Comparison of ENCODE assay signal across 10 cellular contexts in the genomic region with DNA sequence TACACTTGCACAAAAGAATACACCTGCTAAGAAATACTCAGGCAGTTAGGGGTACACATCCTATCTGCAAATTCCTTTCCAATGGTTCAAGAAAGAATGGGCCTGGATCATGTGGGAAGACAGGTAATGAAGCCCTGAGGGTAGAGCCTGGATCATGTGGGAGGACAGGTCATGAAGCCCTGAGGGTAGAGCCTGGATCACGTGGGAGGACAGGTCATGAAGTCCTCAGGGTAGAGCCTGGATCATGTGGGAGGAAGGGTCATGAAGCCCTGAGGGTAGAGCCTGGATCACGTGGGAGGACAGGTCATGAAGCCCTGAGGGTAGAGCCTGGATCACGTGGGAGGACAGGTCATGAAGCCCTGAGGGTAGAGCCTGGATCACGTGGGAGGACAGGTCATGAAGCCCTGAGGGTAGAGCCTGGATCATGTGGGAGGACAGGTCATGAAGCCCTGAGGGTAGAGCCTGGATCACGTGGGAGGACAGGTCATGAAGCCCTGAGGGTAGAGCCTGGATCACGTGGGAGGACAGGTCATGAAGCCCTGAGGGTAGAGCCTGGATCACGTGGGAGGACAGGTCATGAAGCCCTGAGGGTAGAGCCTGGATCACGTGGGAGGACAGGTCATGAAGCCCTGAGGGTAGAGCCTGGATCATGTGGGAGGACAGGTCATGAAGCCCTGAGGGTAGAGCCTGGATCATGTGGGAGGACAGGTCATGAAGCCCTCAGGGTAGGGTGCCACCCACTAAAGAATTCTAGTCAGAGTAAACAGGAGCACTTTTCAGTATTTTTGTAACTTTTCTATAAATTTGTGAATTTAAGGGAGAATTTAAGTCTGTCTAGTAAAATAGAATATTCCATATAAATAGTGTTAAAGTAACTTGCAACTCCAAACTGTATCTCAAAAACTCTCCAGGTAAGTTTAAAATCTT. TPM values are rescaled to one million over a fixed set of nuclear protein-coding genes. Genes with fewer than 3 reads are reported as not detected.
DNase-seq lines count a peak whose midpoint lies in the region; ATAC-seq, FAIRE-seq and TF ChIP-seq lines count a peak whose summit lies in the region.
"Not testable (repeated sequence)": the region's sequence is repeated elsewhere in the genome, so short reads cannot be mapped to it uniquely, and the experiment has no call there.
"Had no signal": no experiment of that assay in that cellular context is flagged by ENCODE, and none has a peak within 500 bp of the region (broad histone marks: within the 10 kb centered on the region; RNA-seq: fewer than 3 reads in every experiment).

No MANE protein-coding gene starts in this region.

- not testable (repeated sequence) for H3K23ac ChIP-seq in H9 (ENCODE audit: insufficient read length, low read depth, low read length); trophoblast cell (ENCODE audit: low read length)

- H4K91ac ChIP-seq in H9 (ENCODE audit: insufficient read length, low read depth, low read length); trophoblast cell (ENCODE audit: low read depth, low read length): not testable (repeated sequence)

- CTCF ChIA-PET in K562 (lab: Yijun Ruan, JAX; ENCODE audit: low intra/inter-chr PET ratio): not testable (repeated sequence)

- not testable (repeated sequence) for H4K8ac ChIP-seq in H9 (replicated peaks; ENCODE audit: insufficient read length, low read depth, low read length); trophoblast cell (ENCODE audit: low read depth, low read length)

- H3K79me1 ChIP-seq in H9 (ENCODE audit: insufficient read depth, low read depth, low read length, poor library complexity, severe bottlenecking); trophoblast cell (ENCODE audit: low read length): not testable (repeated sequence)

- no CpG with 5 or more reads among the region's 8 CpGs for WGBS in H9 (ENCODE audit: extremely low coverage, insufficient read length, low lambda C conversion rate)
- 75% methylated on average over 2 of the region's 8 CpGs for WGBS in K562 (ENCODE audit: insufficient coverage, low coverage, missing lambda C conversion rate)
- WGBS in liver: 73% methylated on average over 3 of the region's 8 CpGs
- no CpG with 5 or more reads among the region's 8 CpGs for WGBS in trophoblast cell (ENCODE audit: extremely low coverage, insufficient coverage, insufficient read length)

- H3K18ac ChIP-seq in H9 (ENCODE audit: insufficient read length, low read depth, low read length); trophoblast cell (ENCODE audit: low read length): not testable (repeated sequence)

- H3K27ac Mint-ChIP-seq in H9: peak overlapping the region in 2 of 3 experiments; percentile 73 to 81; a peak in 2 of 7 replicates
- H3K27ac Mint-ChIP-seq in activated CD4-positive, alpha-beta T cell treated with anti-CD3 and anti-CD28 coated beads, Interleukin-2, amount 10 ng/mL, durations not matched to agents 24 days and 14 days: peak overlapping the region; percentile 4

- not testable (repeated sequence) for H3K9me3 ChIP-seq in H9 (ENCODE audit: control insufficient read depth, low read depth, low read length); K562 (replicated peaks; ENCODE audit: control insufficient read depth, insufficient read depth, low read depth, low read length); liver (ENCODE audit: control insufficient read depth in 4 of 4, low read length in 3 of 4); trophoblast cell (ENCODE audit: insufficient read depth, low read depth, low read length); tibial artery

- not testable (repeated sequence) for H3K27me3 ChIP-seq in H9 (ENCODE audit: insufficient read depth, low read length); K562 (ENCODE audit: control insufficient read depth in 2 of 2, insufficient read depth in 2 of 2, low read length in 2 of 2); liver (ENCODE audit: control insufficient read depth in 4 of 4, insufficient read depth in 4 of 4, low read length in 3 of 4); trophoblast cell (ENCODE audit: insufficient read depth, low read length); tibial artery

- not testable (repeated sequence) for H3K4me3 Mint-ChIP-seq in H9; activated CD4-positive, alpha-beta T cell treated with anti-CD3 and anti-CD28 coated beads, Interleukin-2, amount 10 ng/mL, durations not matched to agents 24 days and 14 days

- not testable (repeated sequence) for FAIRE-seq in K562 (lab: Jason Lieb, UNC)

- not testable (repeated sequence) for H2BK20ac ChIP-seq in H9 (ENCODE audit: low read depth, low read length, poor library complexity, severe bottlenecking)

- H3K9me1 ChIP-seq in K562 (ENCODE audit: control insufficient read depth, insufficient read depth, low read length): not testable (repeated sequence)

- TF ChIP-seq RAD21 in K562 (CRISPR knock-in tag; conservative IDR thresholded peaks at IDR 0.05 in 1 of 2, IDR thresholded peaks at IDR 0.05 in 1 of 2); liver (IDR thresholded peaks at IDR 0.05): not testable (repeated sequence)

- H4K5ac ChIP-seq in H9 (ENCODE audit: insufficient read length, low read depth, low read length): not testable (repeated sequence)

- not testable (repeated sequence) for H3K79me2 ChIP-seq in H9 (ENCODE audit: insufficient read depth, low read length); K562 (ENCODE audit: control insufficient read depth, insufficient read depth, low read length); trophoblast cell (ENCODE audit: control insufficient read depth, insufficient read depth, low read length, poor library complexity)

- BruUV-seq in K562 (replicated peaks; lab: Mats Ljungman, UMichigan): not testable (repeated sequence)

- peaks cover 56 to 84% (median 71%) of the 10 kb centered on the region in 3 experiments for H3K36me3 Mint-ChIP-seq in H9 (ENCODE audit: insufficient read depth in 1 of 3, low read depth in 3 of 3)
- peaks cover 41% of the 10 kb centered on the region for H3K36me3 Mint-ChIP-seq in activated CD4-positive, alpha-beta T cell treated with anti-CD3 and anti-CD28 coated beads, Interleukin-2, amount 10 ng/mL, durations not matched to agents 24 days and 14 days (ENCODE audit: low read depth)

- in situ Hi-C loops in K562 (cut with MboI): not testable (repeated sequence)

- not testable (repeated sequence) for H3K27me3 Mint-ChIP-seq in H9 (ENCODE audit: low read depth); activated CD4-positive, alpha-beta T cell treated with anti-CD3 and anti-CD28 coated beads, Interleukin-2, amount 10 ng/mL, durations not matched to agents 24 days and 14 days

- ATAC-seq in K562: not testable (repeated sequence)

- not testable (repeated sequence) for H3K4me1 Mint-ChIP-seq in H9; activated CD4-positive, alpha-beta T cell treated with anti-CD3 and anti-CD28 coated beads, Interleukin-2, amount 10 ng/mL, durations not matched to agents 24 days and 14 days

- not testable (repeated sequence) for H3K56ac ChIP-seq in H9 (ENCODE audit: insufficient read length, low read depth, low read length)

- not testable (repeated sequence) for H2BK15ac ChIP-seq in H9 (ENCODE audit: low read depth, low read length)

- not testable (repeated sequence) for H2AK5ac ChIP-seq in H9 (ENCODE audit: insufficient read length, low read length); trophoblast cell (ENCODE audit: low read length)

- H3K14ac ChIP-seq in H9 (ENCODE audit: insufficient read depth, low read length); trophoblast cell (ENCODE audit: low read length): not testable (repeated sequence)

- not testable (repeated sequence) for H3K4ac ChIP-seq in H9 (ENCODE audit: low read depth, low read length); trophoblast cell (ENCODE audit: low read depth, low read length)

- H4K12ac ChIP-seq in trophoblast cell (ENCODE audit: low read depth, low read length): not testable (repeated sequence)

- not testable (repeated sequence) for H3K27ac ChIP-seq in H9 (ENCODE audit: insufficient read length, low read depth, low read length); tibial artery
- H3K27ac ChIP-seq in K562 (ENCODE audit: extremely low read depth, low read depth, low read length) (peak overlapping the region; percentile 25; the same call in 1 of the 3 replicates), liver (ENCODE audit: low read depth in 1 of 2, low read length in 2 of 2) (peak overlapping the region; percentile 5 to 13), trophoblast cell (ENCODE audit: low read depth, low read length) (peak overlapping the region; percentile 55)

- intact Hi-C loops in activated CD4-positive, alpha-beta T cell treated with anti-CD3 and anti-CD28 coated beads, Interleukin-2, amount 10 ng/mL, durations not matched to agents 24 days and 14 days (cut with micrococcal nuclease); K562 (cut with micrococcal nuclease); tibial artery (cut with DNase I; ENCODE audit: low total_unique reads): not testable (repeated sequence)

- POLR2A ChIA-PET in K562 (lab: Yijun Ruan, JAX): not testable (repeated sequence)

- not testable (repeated sequence) for H2BK5ac ChIP-seq in H9 (ENCODE audit: insufficient read length, low read length); trophoblast cell (ENCODE audit: low read depth, low read length, poor library complexity)

- H3K23me2 ChIP-seq in H9 (ENCODE audit: insufficient read length, low read depth, low read length, poor library complexity, severe bottlenecking): not testable (repeated sequence)

- not testable (repeated sequence) for H2AFZ ChIP-seq in H9 (ENCODE audit: low read length); K562 (ENCODE audit: low read depth, low read length); trophoblast cell (ENCODE audit: insufficient read depth, low read length, poor library complexity)

- not testable (repeated sequence) for H2BK12ac ChIP-seq in H9 (ENCODE audit: insufficient read length, low read depth, low read length); trophoblast cell (ENCODE audit: low read length)

- H3T11ph ChIP-seq in H9 (ENCODE audit: low read length): not testable (repeated sequence)

- TF ChIP-seq CTCF in H9 (conservative IDR thresholded peaks at IDR 0.05); K562 (IDR thresholded peaks at IDR 0.05 in 2 of 3, conservative IDR thresholded peaks at IDR 0.05 in 1 of 3; ENCODE audit: insufficient read depth in 2 of 3, low read depth in 1 of 3, low read length in 3 of 3); liver (IDR thresholded peaks at IDR 0.05; ENCODE audit: low read depth, low read length, missing input control); tibial artery (IDR thresholded peaks at IDR 0.05): not testable (repeated sequence)

- not testable (repeated sequence) for H3K9ac ChIP-seq in H9 (ENCODE audit: extremely low read depth, insufficient read length, low read length); K562 (ENCODE audit: insufficient read depth in 1 of 2, low read depth in 2 of 2, low read length in 2 of 2); liver (ENCODE audit: low read depth in 1 of 2, low read length in 2 of 2); trophoblast cell (ENCODE audit: low read length)

- H3K36me3 ChIP-seq in K562 (ENCODE audit: control insufficient read depth, insufficient read depth, low read length) (peaks cover 88% of the 10 kb centered on the region), liver (ENCODE audit: control insufficient read depth in 4 of 4, insufficient read depth in 3 of 4, low read depth in 1 of 4, low read length in 3 of 4) (peaks cover 6 to 55% (median 34%) of the 10 kb centered on the region in 4 donors), trophoblast cell (ENCODE audit: control insufficient read depth in 1 of 2, insufficient read depth in 2 of 2, low read length in 2 of 2) (peaks cover 42 to 44% of the 10 kb centered on the region in 2 experiments), tibial artery (peaks cover 48 to 78% (median 64%) of the 10 kb centered on the region in 3 donors)

- H3K9me3 Mint-ChIP-seq in H9; activated CD4-positive, alpha-beta T cell treated with anti-CD3 and anti-CD28 coated beads, Interleukin-2, amount 10 ng/mL, durations not matched to agents 24 days and 14 days: not testable (repeated sequence)

- H4K20me1 ChIP-seq in H9 (ENCODE audit: control insufficient read depth, insufficient read depth, insufficient read length); K562 (replicated peaks; ENCODE audit: control insufficient read depth, insufficient read depth, low read length): not testable (repeated sequence)

- not testable (repeated sequence) for DNase-seq in H9; activated CD4-positive, alpha-beta T cell treated with anti-CD3 and anti-CD28 coated beads, Interleukin-2, amount 10 ng/mL, durations not matched to agents 24 days and 14 days
- DNase-seq in K562 (ENCODE audit: extremely low read depth in 1 of 4, low spot score in 3 of 4) (peak in 1 of 4 experiments; percentile 20), islet precursor cell (peak; percentile 7), trophoblast cell (peak; percentile 66 to 88), tibial artery (peak; percentile 4 to 13)

- H2BK120ac ChIP-seq in H9 (ENCODE audit: low read depth, low read length, poor library complexity, severe bottlenecking); trophoblast cell (ENCODE audit: insufficient read depth, low read length, poor library complexity): not testable (repeated sequence)

- H3K4me3 ChIP-seq in K562; liver (ENCODE audit: low read depth in 1 of 3, low read length in 3 of 3); trophoblast cell (ENCODE audit: low read depth, low read length); tibial artery: not testable (repeated sequence)

- TF ChIP-seq EP300 in K562 (IDR thresholded peaks at IDR 0.05; ENCODE audit: low read length): not testable (repeated sequence)

- H3K4me1 ChIP-seq in H9 (ENCODE audit: insufficient read depth, low read length); K562 (replicated peaks in 1 of 2; ENCODE audit: control insufficient read depth in 2 of 2, insufficient read depth in 2 of 2, low read length in 2 of 2); liver (ENCODE audit: control insufficient read depth in 4 of 4, insufficient read depth in 4 of 4, low read length in 3 of 4); trophoblast cell (ENCODE audit: control insufficient read depth in 1 of 2, insufficient read depth in 2 of 2, low read length in 2 of 2); tibial artery: not testable (repeated sequence)

- not testable (repeated sequence) for H3K4me2 ChIP-seq in H9 (ENCODE audit: insufficient read depth, insufficient read length, low read length); K562 (ENCODE audit: insufficient read depth, low read length); trophoblast cell (ENCODE audit: low read length)

- TF ChIP-seq POLR2A in K562 (conservative IDR thresholded peaks at IDR 0.05): not testable (repeated sequence)

RNA-seq across cellular contexts. Expression of a gene that starts 16.9 kb away (rescaled TPM):
- total RNA-seq in H9 (2021) (32.8 and 36.0 TPM in 2 replicates), K562 (2014; rRNA removed) (63.7 and 104 TPM in 2 replicates), K562 (2014; rRNA removed; fragmentation: Illumina TruSeq; extraction: Trizol) (10.4 and 12.6 TPM in 2 replicates), K562 (2015; rRNA removed; fragmentation: Illumina TruSeq; extraction: Trizol) (29.7 and 31.9 TPM in 2 replicates), K562 (2021) (118 and 121 TPM in 2 replicates), liver (1 to 10 TPM in 1 of 2 donors, under 1 TPM in 1; 0.33 to 3.5 TPM)
- 10.8 and 12.0 TPM in 2 replicates for total RNA-seq in activated CD4-positive, alpha-beta T cell treated with anti-CD3 and anti-CD28 coated beads, Interleukin-2, amount 10 ng/mL, durations not matched to agents 24 days and 14 days
- 20.1 and 44.2 TPM in 2 replicates for total RNA-seq in K562 (2011; cell fraction: chromatin; rRNA removed; ENCODE audit: low replicate concordance)
- 39.1 and 40.0 TPM in 2 replicates for total RNA-seq in K562 (2011; cell fraction: nucleolus; rRNA removed)
- total RNA-seq in K562 (2011; cell fraction: nucleoplasm; rRNA removed): 28.1 and 28.7 TPM in 2 replicates
- polyA plus RNA-seq in K562 (2011; rRNA removed) (6.7 and 23.0 TPM in 2 replicates), K562 (2014; fragmentation: Illumina TruSeq; extraction: Trizol) (38.3 and 84.8 TPM in 2 replicates), K562 (2014; fragmentation: Nextera tagmentation; extraction: Ambion mirVana) (under 1 TPM in 1 of 2 experiments, not detected in 1; 0.14 TPM), K562 (2014; rRNA removed) (40.6 and 50.4 TPM in 2 replicates), liver (1 to 10 TPM in 1 of 2 donors, under 1 TPM in 1; 0.36 to 1.2 TPM)
- 22.2 and 53.4 TPM in 2 replicates for polyA plus RNA-seq in K562 (2011; cell fraction: cytosol; rRNA removed)
- polyA plus RNA-seq in K562 (2011; cell fraction: nucleus; rRNA removed): 41.7 and 48.0 TPM in 2 replicates
- 94.4 and 104 TPM in 2 replicates for polyA plus RNA-seq in K562 (2012)
- 4.8 and 6.1 TPM in 2 replicates for polyA minus RNA-seq in K562 (2011; rRNA and poly(A)+ RNA removed)
- 45.0 and 94.2 TPM in 2 replicates for polyA minus RNA-seq in K562 (2011; cell fraction: cytosol; rRNA and poly(A)+ RNA removed)
- 10.6 and 16.9 TPM in 2 replicates for polyA minus RNA-seq in K562 (2011; cell fraction: nucleus; rRNA and poly(A)+ RNA removed)
- 22.3 and 23.2 TPM in 2 replicates for polyA plus RNA-seq in trophoblast cell (2013)

RNA-seq across cellular contexts. Expression of a gene that starts 27.4 kb away (rescaled TPM):
- 68.7 and 69.2 TPM in 2 replicates for total RNA-seq in H9 (2021)
- total RNA-seq in activated CD4-positive, alpha-beta T cell treated with anti-CD3 and anti-CD28 coated beads, Interleukin-2, amount 10 ng/mL, durations not matched to agents 24 days and 14 days: 19.7 and 23.1 TPM in 2 replicates
- total RNA-seq in K562 (2011; cell fraction: chromatin; rRNA removed; ENCODE audit: low replicate concordance): 322 and 719 TPM in 2 replicates
- total RNA-seq in K562 (2011; cell fraction: nucleolus; rRNA removed): 292 and 343 TPM in 2 replicates
- 326 and 359 TPM in 2 replicates for total RNA-seq in K562 (2011; cell fraction: nucleoplasm; rRNA removed)
- 56.4 and 67.6 TPM in 2 replicates for total RNA-seq in K562 (2014; rRNA removed)
- 10.6 and 15.1 TPM in 2 replicates for total RNA-seq in K562 (2014; rRNA removed; fragmentation: Illumina TruSeq; extraction: Trizol)
- 29.6 and 29.8 TPM in 2 replicates for total RNA-seq in K562 (2015; rRNA removed; fragmentation: Illumina TruSeq; extraction: Trizol)
- 87.9 and 89.5 TPM in 2 replicates for total RNA-seq in K562 (2021)
- 81.3 and 221 TPM in 2 replicates for polyA plus RNA-seq in K562 (2011; rRNA removed)
- polyA plus RNA-seq in K562 (2011; cell fraction: cytosol; rRNA removed): 98.8 and 159 TPM in 2 replicates
- 739 and 1,169 TPM in 2 replicates for polyA plus RNA-seq in K562 (2011; cell fraction: nucleus; rRNA removed)
- 51.7 and 64.9 TPM in 2 replicates for polyA plus RNA-seq in K562 (2012)
- 37.4 and 43.3 TPM in 2 replicates for polyA plus RNA-seq in K562 (2014; fragmentation: Illumina TruSeq; extraction: Trizol)
- 1 to 10 TPM; 2.2 to 2.7 TPM for polyA plus RNA-seq in K562 (2014; fragmentation: Nextera tagmentation; extraction: Ambion mirVana)
- 58.2 and 80.7 TPM in 2 replicates for polyA plus RNA-seq in K562 (2014; rRNA removed)
- polyA minus RNA-seq in K562 (2011; rRNA and poly(A)+ RNA removed): 117 and 159 TPM in 2 replicates
- 32.4 and 62.6 TPM in 2 replicates for polyA minus RNA-seq in K562 (2011; cell fraction: cytosol; rRNA and poly(A)+ RNA removed)
- 91.6 and 197 TPM in 2 replicates for polyA minus RNA-seq in K562 (2011; cell fraction: nucleus; rRNA and poly(A)+ RNA removed)
- total RNA-seq in liver: 100 to 1,000 TPM; 142 to 194 TPM
- 10 to 100 TPM; 27.6 to 36.7 TPM for polyA plus RNA-seq in liver
- polyA plus RNA-seq in trophoblast cell (2013): 63.4 and 64.5 TPM in 2 replicates

RNA-seq across cellular contexts. Expression of a gene that starts 45.8 kb away (rescaled TPM):
- total RNA-seq in H9 (2021) (6.7 and 6.8 TPM in 2 replicates), K562 (2014; rRNA removed) (not detected in 2 replicates), K562 (2014; rRNA removed; fragmentation: Illumina TruSeq; extraction: Trizol) (not detected in 2 replicates), K562 (2015; rRNA removed; fragmentation: Illumina TruSeq; extraction: Trizol) (0.08 and 0.25 TPM in 2 replicates), K562 (2021) (0.74 and 1.1 TPM in 2 replicates), liver (100 to 1,000 TPM; 168 to 178 TPM)
- total RNA-seq in activated CD4-positive, alpha-beta T cell treated with anti-CD3 and anti-CD28 coated beads, Interleukin-2, amount 10 ng/mL, durations not matched to agents 24 days and 14 days: 0.30 and 0.43 TPM in 2 replicates
- 5.4 and 12.8 TPM in 2 replicates for total RNA-seq in K562 (2011; cell fraction: chromatin; rRNA removed; ENCODE audit: low replicate concordance)
- 7.2 and 7.5 TPM in 2 replicates for total RNA-seq in K562 (2011; cell fraction: nucleolus; rRNA removed)
- 3.4 and 5.4 TPM in 2 replicates for total RNA-seq in K562 (2011; cell fraction: nucleoplasm; rRNA removed)
- polyA plus RNA-seq in K562 (2011; rRNA removed) (0.11 and 0.41 TPM in 2 replicates), K562 (2014; fragmentation: Illumina TruSeq; extraction: Trizol) (not detected in 2 replicates), K562 (2014; fragmentation: Nextera tagmentation; extraction: Ambion mirVana) (not detected), K562 (2014; rRNA removed) (0.50 and 1.6 TPM in 2 replicates), liver (100 to 1,000 TPM; 130 to 182 TPM)
- polyA plus RNA-seq in K562 (2011; cell fraction: cytosol; rRNA removed): 0.19 and 0.69 TPM in 2 replicates
- polyA plus RNA-seq in K562 (2011; cell fraction: nucleus; rRNA removed): 2.6 and 3.7 TPM in 2 replicates
- polyA plus RNA-seq in K562 (2012): 1.5 and 3.0 TPM in 2 replicates
- polyA minus RNA-seq in K562 (2011; rRNA and poly(A)+ RNA removed): 0.49 TPM in 1 of 2 replicates, not detected in the other
- not detected in 2 replicates for polyA minus RNA-seq in K562 (2011; cell fraction: cytosol; rRNA and poly(A)+ RNA removed)
- polyA minus RNA-seq in K562 (2011; cell fraction: nucleus; rRNA and poly(A)+ RNA removed): 0.54 and 0.56 TPM in 2 replicates
- polyA plus RNA-seq in trophoblast cell (2013): 1.0 and 1.4 TPM in 2 replicates
- total RNA-seq: CD8-positive, alpha-beta memory T cell had no signal
- polyA plus RNA-seq: A549; CD14-positive monocyte; CD8-positive, alpha-beta memory T cell had no signal

Comparison
In these comparisons a context has a peak if more than half of its experiments do, and no peak if none do; other contexts are left out.
1. RNA of a gene that starts 45.8 kb away (total RNA-seq): 168 to 178 TPM in liver; 6.7 to 6.8 TPM in H9, 0.30 to 0.43 TPM in activated CD4-positive, alpha-beta T cell treated with anti-CD3 and anti-CD28 coated beads, Interleukin-2, amount 10 ng/mL, durations not matched to agents 24 days and 14 days and 0.08 to 12.8 TPM in K562; every median in the first group is over 10 times any median in the second.